In the genomic region with DNA sequence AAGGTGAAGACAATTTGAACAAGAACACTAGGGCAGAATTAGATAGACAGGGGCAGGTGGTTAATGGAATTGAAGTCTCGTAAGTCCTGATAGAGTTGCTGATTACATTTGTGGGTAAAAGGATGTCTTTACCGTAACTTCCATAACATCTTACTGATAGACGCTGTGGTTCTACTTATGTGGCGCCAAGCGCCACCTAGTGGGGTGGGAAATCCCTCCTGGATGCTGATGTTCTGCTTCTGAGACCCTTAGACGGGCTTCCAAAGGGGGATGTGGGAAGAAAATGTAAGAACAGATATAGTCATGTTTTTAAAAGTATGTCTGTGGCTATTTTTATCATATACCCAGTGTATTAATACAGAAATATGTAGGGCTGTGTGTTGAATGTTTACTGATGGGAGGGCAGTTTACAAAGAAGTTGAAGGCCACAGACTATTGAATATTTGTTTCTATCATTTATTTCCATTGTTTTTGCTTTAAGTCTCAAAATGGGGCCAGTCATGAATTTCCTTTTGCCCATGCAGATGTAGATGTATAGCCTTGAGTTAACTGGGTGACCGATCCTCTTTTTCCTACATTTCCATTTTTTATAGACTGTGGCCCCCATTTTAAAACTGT, we compare ENCODE assay signal across 9 cellular contexts. TPM values are rescaled to one million over a fixed set of nuclear protein-coding genes. Genes with fewer than 3 reads are reported as not detected.
DNase-seq lines count a peak whose midpoint lies in the region; ATAC-seq, FAIRE-seq and TF ChIP-seq lines count a peak whose summit lies in the region.
"Had no signal": no experiment of that assay in that cellular context is flagged by ENCODE, and none has a peak within 500 bp of the region (broad histone marks: within the 10 kb centered on the region; RNA-seq: fewer than 3 reads in every experiment).

No MANE protein-coding gene starts in this region.

- no peak for TF ChIP-seq EP300 in GM12878 (IDR thresholded peaks at IDR 0.05; ENCODE audit: borderline replicate concordance in 1 of 2, control insufficient read depth in 1 of 2, low read depth in 2 of 2, low read length in 2 of 2)

- H4K20me1 ChIP-seq in GM23248 (ENCODE audit: insufficient read depth) (no peaks in the 10 kb centered on the region), SU-DHL-6 (ENCODE audit: low read depth, low read length) (no peaks in the 10 kb centered on the region), GM12878 (ENCODE audit: control insufficient read depth, insufficient read depth) (no peaks in the 10 kb centered on the region)

- H3K4me3 ChIP-seq in GM23248 (no peak overlapping the region), SU-DHL-6 (ENCODE audit: insufficient read depth, low read length, poor library complexity, severe bottlenecking) (no peak overlapping the region), GM12878 (no peak overlapping the region)

- H3K79me2 ChIP-seq in GM23248 (ENCODE audit: insufficient read depth) (no peaks in the 10 kb centered on the region), SU-DHL-6 (ENCODE audit: insufficient read depth, low read length) (no peaks in the 10 kb centered on the region), GM12878 (ENCODE audit: control insufficient read depth, insufficient read depth, low read length) (no peaks in the 10 kb centered on the region; the same call in 1 of the 2 replicates)

- H3K27me3 ChIP-seq in GM23248 (replicated peaks; ENCODE audit: insufficient read depth) (no peaks in the 10 kb centered on the region), SU-DHL-6 (ENCODE audit: low read length) (no peaks in the 10 kb centered on the region), GM12878 (replicated peaks in 1 of 2; ENCODE audit: control insufficient read depth in 2 of 2, insufficient read depth in 2 of 2, low read length in 1 of 2) (no peaks in the 10 kb centered on the region)

- RAD21 ChIA-PET in GM12878 (lab: Charles Lee; ENCODE audit: unreplicated experiment): interaction anchor here (1.0 to 13.6 kb wide), 3 partner anchors 26 to 594 kb away, joined by 3 to 277 read pairs (median 47); partner anchors contain the start of gene TLR7

- H3K27ac ChIP-seq in GM23248 (no peak overlapping the region), SU-DHL-6 (ENCODE audit: low read depth, low read length) (no peak overlapping the region), GM12878 (ENCODE audit: control insufficient read depth, insufficient read depth) (no peak overlapping the region)

- no peaks in the 10 kb centered on the region for H3K9me2 ChIP-seq in GM23248 (ENCODE audit: insufficient read depth)
- H3K9me2 ChIP-seq in SU-DHL-6 (replicated peaks; ENCODE audit: insufficient read depth, low read length): no peaks in the 10 kb centered on the region

- peaks cover 20 to 47% of the 10 kb centered on the region in 2 donors for H3K4me1 Mint-ChIP-seq in stimulated activated naive B cell treated with anti-CD40 and anti-IgM and Interleukin-4, amounts not matched to agents 10 μg/mL and 1 μg/mL and 100 μg/mL, for 72 hours

- TF ChIP-seq RAD21 in GM12878 (IDR thresholded peaks at IDR 0.05; ENCODE audit: insufficient read depth, low read depth, low read length): peak; percentile 96

- H3K36me3 Mint-ChIP-seq in stimulated activated naive B cell treated with anti-CD40 and anti-IgM and Interleukin-4, amounts not matched to agents 10 μg/mL and 1 μg/mL and 100 μg/mL, for 72 hours: no peaks in the 10 kb centered on the region

- H3K27me3 Mint-ChIP-seq in stimulated activated naive B cell treated with anti-CD40 and anti-IgM and Interleukin-4, amounts not matched to agents 10 μg/mL and 1 μg/mL and 100 μg/mL, for 72 hours: peaks cover 0 to 13% of the 10 kb centered on the region in 2 donors

- DNase-seq in AG09319 (ENCODE audit: extremely low read depth, low read depth): no peak
- peak; percentile 15 for DNase-seq in GM23248
- DNase-seq in GM12878 (ENCODE audit: low read depth, low spot score): no peak
- peak; percentile 54 for DNase-seq in left kidney (ENCODE audit: low read depth, low spot score)
- DNase-seq in stimulated activated naive B cell treated with anti-CD40 and anti-IgM and Interleukin-4, amounts not matched to agents 10 μg/mL and 1 μg/mL and 100 μg/mL, for 72 hours: peak; percentile 11

- no peak overlapping the region for H3K9ac ChIP-seq in GM23248
- no peak overlapping the region for H3K9ac ChIP-seq in SU-DHL-6 (ENCODE audit: low read length)
- H3K9ac ChIP-seq in GM12878 (ENCODE audit: control insufficient read depth, insufficient read depth, low read length): no peak overlapping the region

- H3F3A ChIP-seq in GM23248 (ENCODE audit: insufficient read depth) (no peaks in the 10 kb centered on the region), SU-DHL-6 (ENCODE audit: insufficient read depth) (peaks cover 10% of the 10 kb centered on the region; the same call in 1 of the 2 replicates)

- peak; percentile 35 for FAIRE-seq in GM12878 (lab: Jason Lieb, UNC)

- intact Hi-C loops in GM12878 (cut with micrococcal nuclease; ENCODE audit: unreplicated experiment): loop anchor here (1.0 to 5.0 kb wide), 3 partner anchors 48 to 198 kb away; no protein-coding TSS in a partner anchor

- in situ Hi-C loops in GM23248 (cut with MboI) (no loop called here), GM12878 (cut with MboI) (loop anchor here (5.0 to 25.0 kb wide), 2 partner anchors 72 to 1993 kb away; no protein-coding TSS in a partner anchor)

- TF ChIP-seq POLR2A in GM12878 (IDR thresholded peaks at IDR 0.05; ENCODE audit: low read depth, low read length): no peak

- BruUV-seq in GM12878 (replicated peaks; lab: Mats Ljungman, UMichigan): no TSS peak

- ATAC-seq in GM12878: peak; percentile 61
- ATAC-seq in stimulated activated naive B cell treated with anti-CD40 and anti-IgM and Interleukin-4, amounts not matched to agents 10 μg/mL and 1 μg/mL and 100 μg/mL, for 72 hours (replicated peaks): peak; percentile 45
- no peak for ATAC-seq in HG02610 (IDR thresholded peaks at IDR 0.05; ENCODE audit: unreplicated experiment)
- no peak for ATAC-seq in HG02623 (IDR thresholded peaks at IDR 0.05; ENCODE audit: unreplicated experiment)

- POLR2A ChIA-PET in GM12878 (lab: Charles Lee): no interaction called here

- no peak overlapping the region for H3K4me3 Mint-ChIP-seq in stimulated activated naive B cell treated with anti-CD40 and anti-IgM and Interleukin-4, amounts not matched to agents 10 μg/mL and 1 μg/mL and 100 μg/mL, for 72 hours

- H2AFZ ChIP-seq in GM23248 (no peak overlapping the region), SU-DHL-6 (ENCODE audit: low read depth, low read length, severe bottlenecking) (no peak overlapping the region), GM12878 (ENCODE audit: control insufficient read depth, low read depth, low read length) (no peak overlapping the region; the same call in 1 of the 2 replicates)

- H3K4me1 ChIP-seq in GM23248 (ENCODE audit: insufficient read depth) (no peaks in the 10 kb centered on the region), GM12878 (ENCODE audit: control insufficient read depth, insufficient read depth, low read length) (peaks cover 45% of the 10 kb centered on the region)

- H3K4me2 ChIP-seq in GM23248 (ENCODE audit: unreplicated experiment): no peak overlapping the region
- H3K4me2 ChIP-seq in SU-DHL-6 (ENCODE audit: low read depth, low read length, poor library complexity, severe bottlenecking): no peak overlapping the region
- H3K4me2 ChIP-seq in GM12878 (ENCODE audit: control insufficient read depth, insufficient read depth): peak overlapping the region; percentile 33; the same call in 1 of the 2 replicates

- H3K9me3 Mint-ChIP-seq in stimulated activated naive B cell treated with anti-CD40 and anti-IgM and Interleukin-4, amounts not matched to agents 10 μg/mL and 1 μg/mL and 100 μg/mL, for 72 hours: no peaks in the 10 kb centered on the region

- H3K9me3 ChIP-seq in GM23248 (ENCODE audit: low read depth) (no peaks in the 10 kb centered on the region), SU-DHL-6 (ENCODE audit: insufficient read depth, low read length) (no peaks in the 10 kb centered on the region), GM12878 (replicated peaks; ENCODE audit: control insufficient read depth, insufficient read depth, low read length) (peaks cover 4% of the 10 kb centered on the region; the same call in 1 of the 3 replicates)

- no peak overlapping the region for H3K27ac Mint-ChIP-seq in stimulated activated naive B cell treated with anti-CD40 and anti-IgM and Interleukin-4, amounts not matched to agents 10 μg/mL and 1 μg/mL and 100 μg/mL, for 72 hours

- SMC1A ChIA-PET in GM12878 (lab: Charles Lee; ENCODE audit: uncharacterized antibody, unreplicated experiment): interaction anchor here (0.8 to 15.5 kb wide), 19 partner anchors 9 to 596 kb away, joined by 3 to 349 read pairs (median 4); partner anchors contain the start of genes PRPS2 and TLR7

- 61 to 64% methylated on average over 6 to 7 of the region's 7 CpGs for WGBS in GM23248 (ENCODE audit: low coverage in 1 of 2, low lambda C conversion rate in 2 of 2, missing lambda C conversion rate in 2 of 2), 2 experiments
- WGBS in GM12878 (ENCODE audit: insufficient coverage, insufficient replicate concordance, low lambda C conversion rate, missing lambda C conversion rate): 15% methylated on average over 7 of the region's 7 CpGs

- TF ChIP-seq CTCF in AG09319 (IDR thresholded peaks at IDR 0.05; ENCODE audit: low read depth, low read length) (peak; percentile 46), SU-DHL-6 (IDR thresholded peaks at IDR 0.05; ENCODE audit: insufficient read depth, low read length, poor library complexity, severe bottlenecking) (peak; percentile 48), GM12878 (IDR thresholded peaks at IDR 0.05 in 2 of 3, conservative IDR thresholded peaks at IDR 0.05 in 1 of 3; ENCODE audit: control insufficient read depth in 2 of 3, extremely low read depth in 1 of 3, insufficient read depth in 1 of 3, low read depth in 3 of 3, low read length in 3 of 3) (peak; percentile 84 to 88 (median 84))

- CTCF ChIA-PET in GM12878 (lab: Yijun Ruan, JAX): interaction anchor here (0.7 to 16.0 kb wide), 18 partner anchors 10 to 1145 kb away, joined by 3 to 431 read pairs (median 4); no protein-coding TSS in a partner anchor

- H3K36me3 ChIP-seq in GM23248 (ENCODE audit: low read depth): no peaks in the 10 kb centered on the region
- H3K36me3 ChIP-seq in SU-DHL-6 (ENCODE audit: low read length): no peaks in the 10 kb centered on the region
- peaks cover 0 to 3% of the 10 kb centered on the region in 2 experiments; a peak in 2 of 4 replicates for H3K36me3 ChIP-seq in GM12878 (ENCODE audit: control insufficient read depth in 2 of 2, insufficient read depth in 2 of 2, low read length in 1 of 2)

RNA-seq across cellular contexts. Expression of gene TLR8, which starts 12.2 kb away (rescaled TPM):
- not detected in 2 replicates for total RNA-seq in GM23248 (2014; rRNA removed; shearing (Covaris generic))
- polyA plus RNA-seq in GM23248 (2016; fragmentation: Nextera tagmentation; extraction: Ambion mirVana): not detected in 2 replicates
- 0.15 TPM in 1 of 2 replicates, not detected in the other for total RNA-seq in GM12878 (2013; cell fraction: nucleolus; rRNA removed)
- total RNA-seq in GM12878 (2014; rRNA removed): not detected in 2 replicates
- not detected in 2 replicates for total RNA-seq in GM12878 (2014; rRNA removed; fragmentation: Illumina TruSeq; extraction: Trizol)
- total RNA-seq in GM12878 (2021): not detected in 2 replicates
- not detected for polyA plus RNA-seq in GM12878 (2011; ENCODE audit: low read depth)
- 0.04 TPM in 1 of 2 replicates, not detected in the other for polyA plus RNA-seq in GM12878 (2011; rRNA removed)
- polyA plus RNA-seq in GM12878 (2011; cell fraction: cytosol; rRNA removed): not detected in 2 replicates
- 0.03 TPM in 2 replicates for polyA plus RNA-seq in GM12878 (2011; cell fraction: nucleus; rRNA removed)
- polyA plus RNA-seq in GM12878 (2012): not detected in 2 replicates
- not detected in 2 replicates for polyA plus RNA-seq in GM12878 (2014; fragmentation: Illumina TruSeq; extraction: Trizol)
- polyA plus RNA-seq in GM12878 (2014; fragmentation: Nextera tagmentation; extraction: Ambion mirVana): not detected
- 0.03 TPM in 1 of 2 replicates, not detected in the other for polyA plus RNA-seq in GM12878 (2014; rRNA removed)
- polyA plus RNA-seq in GM12878 (2016; fragmentation: Nextera tagmentation; extraction: Ambion mirVana): not detected
- not detected in 2 replicates for polyA minus RNA-seq in GM12878 (2011; rRNA and poly(A)+ RNA removed)
- polyA minus RNA-seq in GM12878 (2011; cell fraction: cytosol; rRNA and poly(A)+ RNA removed): not detected in 2 replicates
- polyA minus RNA-seq in GM12878 (2011; cell fraction: nucleus; rRNA and poly(A)+ RNA removed): not detected in 2 replicates
- total RNA-seq: glomerular endothelial cell had no signal

RNA-seq across cellular contexts. Expression of gene TLR7, which starts 27.3 kb away (rescaled TPM):
- total RNA-seq in GM23248 (2014; rRNA removed; shearing (Covaris generic)): not detected in 2 replicates
- polyA plus RNA-seq in GM23248 (2016; fragmentation: Nextera tagmentation; extraction: Ambion mirVana) (not detected in 2 replicates), GM12878 (2011; rRNA removed) (44.4 and 58.0 TPM in 2 replicates), GM12878 (2014; fragmentation: Illumina TruSeq; extraction: Trizol) (39.1 and 57.1 TPM in 2 replicates), GM12878 (2014; fragmentation: Nextera tagmentation; extraction: Ambion mirVana) (10 to 100 TPM; 12.0 to 13.1 TPM), GM12878 (2014; rRNA removed) (18.0 and 21.9 TPM in 2 replicates), GM12878 (2016; fragmentation: Nextera tagmentation; extraction: Ambion mirVana) (10 to 100 TPM; 19.5 to 23.3 TPM)
- total RNA-seq in GM12878 (2013; cell fraction: nucleolus; rRNA removed): 43.4 and 46.5 TPM in 2 replicates
- total RNA-seq in GM12878 (2014; rRNA removed) (19.5 and 24.9 TPM in 2 replicates), GM12878 (2014; rRNA removed; fragmentation: Illumina TruSeq; extraction: Trizol) (33.5 and 36.5 TPM in 2 replicates), GM12878 (2021) (24.9 and 25.2 TPM in 2 replicates)
- 20.5 TPM for polyA plus RNA-seq in GM12878 (2011; ENCODE audit: low read depth)
- polyA plus RNA-seq in GM12878 (2011; cell fraction: cytosol; rRNA removed): 21.3 and 23.9 TPM in 2 replicates
- 10.5 and 11.8 TPM in 2 replicates for polyA plus RNA-seq in GM12878 (2011; cell fraction: nucleus; rRNA removed)
- 24.0 and 24.3 TPM in 2 replicates for polyA plus RNA-seq in GM12878 (2012)
- polyA minus RNA-seq in GM12878 (2011; rRNA and poly(A)+ RNA removed): 51.2 and 62.5 TPM in 2 replicates
- polyA minus RNA-seq in GM12878 (2011; cell fraction: cytosol; rRNA and poly(A)+ RNA removed): 17.2 and 26.0 TPM in 2 replicates
- polyA minus RNA-seq in GM12878 (2011; cell fraction: nucleus; rRNA and poly(A)+ RNA removed): 18.1 and 28.4 TPM in 2 replicates
- total RNA-seq: glomerular endothelial cell had no signal

Comparison
In these comparisons a context has a peak if more than half of its experiments do, and no peak if none do; other contexts are left out.
1. DNase-seq: peak in GM23248 (single experiment), left kidney (single experiment) and stimulated activated naive B cell treated with anti-CD40 and anti-IgM and Interleukin-4, amounts not matched to agents 10 μg/mL and 1 μg/mL and 100 μg/mL, for 72 hours (single experiment); none in AG09319 (single experiment) and GM12878 (single experiment).
2. ATAC-seq: peak in GM12878 (single experiment) and stimulated activated naive B cell treated with anti-CD40 and anti-IgM and Interleukin-4, amounts not matched to agents 10 μg/mL and 1 μg/mL and 100 μg/mL, for 72 hours (2 of 2); none in HG02610 (single experiment) and HG02623 (single experiment).
3. RNA of gene TLR7, which starts 27.3 kb away (total RNA-seq): 19.5 to 46.5 TPM in GM12878; not detected in GM23248; every median in the first group is over 10 times any median in the second.
4. Peak in every context shown above with its lines, with median percentiles within 50 percentile points of each other: CTCF ChIP-seq.